20 cellular contexts compared by ENCODE assay signal in genomic region chr11:116857936-116858335, GRCh38. TPM values are rescaled to one million over a fixed set of nuclear protein-coding genes. Genes with fewer than 3 reads are reported as not detected.
"Had no signal": no experiment of that assay in that cellular context is flagged by ENCODE, and none has a peak within 500 bp of the region (broad histone marks: within the 10 kb centered on the region; RNA-seq: fewer than 3 reads in every experiment).

No MANE protein-coding gene starts in this region.

- H3K27ac ChIP-seq: adrenal gland, gastroesophageal sphincter, lower lobe of right lung, ovary, right lobe of liver had no signal

- H3K27me3 Mint-ChIP-seq: activated naive CD4-positive, alpha-beta T cell treated with anti-CD3 and anti-CD28 coated beads, Interleukin-2, amount 50 U/mL, for 24 hours; stimulated activated naive CD8-positive, alpha-beta T cell treated with anti-CD3 and anti-CD28 coated beads, Interleukin-15, amount 100 ng/mL, for 72 hours had no signal

- H3K9me3 ChIP-seq: adrenal gland, gastroesophageal sphincter, lower lobe of right lung, ovary, right lobe of liver had no signal

- H3K4me3 Mint-ChIP-seq: activated naive CD4-positive, alpha-beta T cell treated with anti-CD3 and anti-CD28 coated beads, Interleukin-2, amount 50 U/mL, for 24 hours; neural crest cell; stimulated activated naive CD8-positive, alpha-beta T cell treated with anti-CD3 and anti-CD28 coated beads, Interleukin-15, amount 100 ng/mL, for 72 hours; T-helper 2 cell treated with Interferon-gamma antibody and Interleukin-4, amounts not matched to agents 5 μg/mL and 100 μg/mL, for 36 hours had no signal

- H3K36me3 ChIP-seq: ovary had no signal

- ATAC-seq: gastroesophageal sphincter; left colon; lower lobe of right lung; stimulated activated naive CD8-positive, alpha-beta T cell treated with anti-CD3 and anti-CD28 coated beads, Interleukin-15, amount 100 ng/mL, for 72 hours had no signal

- H3K9me3 Mint-ChIP-seq: activated naive CD4-positive, alpha-beta T cell treated with anti-CD3 and anti-CD28 coated beads, Interleukin-2, amount 50 U/mL, for 24 hours; neural crest cell; stimulated activated naive CD8-positive, alpha-beta T cell treated with anti-CD3 and anti-CD28 coated beads, Interleukin-15, amount 100 ng/mL, for 72 hours; T-helper 2 cell treated with Interferon-gamma antibody and Interleukin-4, amounts not matched to agents 5 μg/mL and 100 μg/mL, for 36 hours had no signal

- H3K4me1 Mint-ChIP-seq: neural crest cell had no signal

- H3K27me3 ChIP-seq: adrenal gland, gastroesophageal sphincter, ovary, right lobe of liver had no signal

- H3K27ac Mint-ChIP-seq: activated naive CD4-positive, alpha-beta T cell treated with anti-CD3 and anti-CD28 coated beads, Interleukin-2, amount 50 U/mL, for 24 hours; stimulated activated naive CD8-positive, alpha-beta T cell treated with anti-CD3 and anti-CD28 coated beads, Interleukin-15, amount 100 ng/mL, for 72 hours; T-helper 2 cell treated with Interferon-gamma antibody and Interleukin-4, amounts not matched to agents 5 μg/mL and 100 μg/mL, for 36 hours had no signal

- DNase-seq: activated CD4-positive, alpha-beta T cell treated with anti-CD3 and anti-CD28 coated beads, Interleukin-2, amount 50 U/mL, for 4 hours; activated CD4-positive, CD25-positive, alpha-beta regulatory T cell treated with anti-CD3 and anti-CD28 coated beads, Interleukin-2, amount 50 U/mL, for 72 hours; activated T-cell treated with anti-CD3 and anti-CD28 coated beads, Interleukin-2, amount 50 U/mL, for 1 hour; adrenal gland; effector CD4-positive, alpha-beta T cell; left colon; lower lobe of right lung; midbrain; ovary; right lobe of liver; stimulated activated naive CD8-positive, alpha-beta T cell treated with anti-CD3 and anti-CD28 coated beads, Interleukin-15, amount 100 ng/mL, for 72 hours had no signal

- H3K4me3 ChIP-seq: adrenal gland, gastroesophageal sphincter, lower lobe of right lung, ovary, right lobe of liver had no signal

RNA-seq across cellular contexts. Expression of gene APOA1, which starts 20.5 kb away (rescaled TPM):
- total RNA-seq: left colon, pulmonary artery endothelial cell, ureter had no signal

RNA-seq across cellular contexts. Expression of gene APOC3, which starts 28.2 kb away (rescaled TPM):
- total RNA-seq: cardiac septum, left colon, lower lobe of right lung, myocyte, neural crest cell, pulmonary artery endothelial cell, temporal lobe had no signal
- polyA plus RNA-seq: ovary had no signal

RNA-seq across cellular contexts. Expression of gene APOA4, which starts 34.8 kb away (rescaled TPM):
- total RNA-seq: adrenal gland, cardiac septum, left colon, lower lobe of right lung, myocyte, neural crest cell, pulmonary artery endothelial cell, temporal lobe, ureter had no signal
